ENCODE assay signal across 8 cellular contexts in the genomic region with DNA sequence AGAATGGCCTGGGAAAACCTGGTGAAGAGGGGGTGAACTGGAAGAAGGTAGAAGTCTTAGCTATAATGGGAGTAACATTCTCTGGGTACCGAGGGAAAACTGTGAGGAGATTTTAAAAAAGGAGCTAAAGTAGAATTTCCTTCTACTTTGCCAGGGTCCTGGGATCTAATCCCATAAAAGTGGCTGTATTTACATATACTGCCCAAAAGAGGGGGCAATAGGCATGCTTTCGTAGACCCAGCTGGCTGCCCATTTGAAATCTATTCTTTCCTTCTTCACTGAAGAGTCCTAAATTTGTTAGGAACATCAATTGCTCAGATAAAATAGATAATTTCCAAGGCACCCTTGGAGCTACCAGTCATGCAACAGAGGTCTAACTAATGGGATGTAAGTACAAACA.
A peak's percentile ranks its signal among the peaks of the same experiment; 100 is the strongest.
DNase-seq lines count a peak whose midpoint lies in the region; ATAC-seq and TF ChIP-seq lines count a peak whose summit lies in the region.

No MANE protein-coding gene starts in this region.

- H3K27ac Mint-ChIP-seq in nephron: no peak overlapping the region

- no peak overlapping the region for H2AFZ ChIP-seq in Karpas-422 (ENCODE audit: low read length)

- no peaks in the 10 kb centered on the region for H3K4me1 ChIP-seq in Karpas-422 (ENCODE audit: low read length)

- no peaks in the 10 kb centered on the region for H3K9me3 ChIP-seq in Karpas-422 (ENCODE audit: low read length)

- H3K4me2 ChIP-seq in Karpas-422 (ENCODE audit: low read depth, low read length, poor library complexity, severe bottlenecking): no peak overlapping the region

- no peaks in the 10 kb centered on the region for H3K27me3 Mint-ChIP-seq in nephron (ENCODE audit: low read depth)

- H3K9me3 Mint-ChIP-seq in nephron: no peaks in the 10 kb centered on the region

- no peaks in the 10 kb centered on the region for H4K20me1 ChIP-seq in Karpas-422 (ENCODE audit: insufficient read depth, low read depth, low read length)

- H3K79me2 ChIP-seq in Karpas-422 (ENCODE audit: low read length): no peaks in the 10 kb centered on the region; the same call in 1 of the 2 replicates

- peak; percentile 9 for DNase-seq in NCI-H2171 treated with DMSO at 0.1 percent for 48 hours (lab: John Stamatoyannopoulos, UW)
- no peak for DNase-seq in NCI-H2171 (lab: John Stamatoyannopoulos, UW)
- peak; percentile 57 for DNase-seq in Karpas-422
- peak; percentile 50 for DNase-seq in astrocyte of the spinal cord (ENCODE audit: low read depth, low spot score)
- no peak for DNase-seq in UCSD-AML1 (lab: John Stamatoyannopoulos, UW; ENCODE audit: unreplicated experiment)
- no peak for DNase-seq in activated effector memory CD4-positive, alpha-beta T cell treated with anti-CD3 and anti-CD28 coated beads, Interleukin-2, amount 50 U/mL, for 16 hours

- peaks cover 18% of the 10 kb centered on the region; the same call in 1 of the 2 replicates for H3K36me3 ChIP-seq in Karpas-422 (ENCODE audit: insufficient read depth, low read length)

- H3K9me2 ChIP-seq in Karpas-422 (replicated peaks; ENCODE audit: insufficient read depth, low read length): no peaks in the 10 kb centered on the region

- in situ Hi-C loops in astrocyte of the spinal cord (cut with HindIII; ENCODE audit: low sequenced_read_pairs): no loop called here

- no peaks in the 10 kb centered on the region for H3K4me1 Mint-ChIP-seq in nephron

- no peak for ATAC-seq in HG03045 (IDR thresholded peaks at IDR 0.05; ENCODE audit: unreplicated experiment)

- TF ChIP-seq CTCF in astrocyte of the spinal cord (IDR thresholded peaks at IDR 0.05; ENCODE audit: low read depth, low read length) (peak; percentile 63), nephron (IDR thresholded peaks at IDR 0.05; ENCODE audit: unreplicated experiment in 3 of 3) (peak in 2 of 3 experiments; percentile 19 to 41)

- H3K4me3 ChIP-seq in Karpas-422 (ENCODE audit: low read length): no peak overlapping the region
- no peak overlapping the region for H3K4me3 ChIP-seq in astrocyte of the spinal cord (ENCODE audit: low read depth, low read length)

- H3K27ac ChIP-seq in Karpas-422 (ENCODE audit: low read length): no peak overlapping the region

- no peaks in the 10 kb centered on the region for H3K27me3 ChIP-seq in Karpas-422 (ENCODE audit: low read length)

- peaks cover 27% of the 10 kb centered on the region for H3K36me3 Mint-ChIP-seq in nephron (ENCODE audit: low read depth)

- no peak overlapping the region for H3K9ac ChIP-seq in Karpas-422 (ENCODE audit: low read length)

- H3K4me3 Mint-ChIP-seq in nephron: no peak overlapping the region

Comparison
In these comparisons a context has a peak if more than half of its experiments do, and no peak if none do; other contexts are left out.
1. DNase-seq: peak in NCI-H2171 treated with DMSO at 0.1 percent for 48 hours (single experiment), Karpas-422 (single experiment) and astrocyte of the spinal cord (single experiment); none in NCI-H2171 (single experiment), UCSD-AML1 (single experiment) and activated effector memory CD4-positive, alpha-beta T cell treated with anti-CD3 and anti-CD28 coated beads, Interleukin-2, amount 50 U/mL, for 16 hours (single experiment).